In the genomic region with DNA sequence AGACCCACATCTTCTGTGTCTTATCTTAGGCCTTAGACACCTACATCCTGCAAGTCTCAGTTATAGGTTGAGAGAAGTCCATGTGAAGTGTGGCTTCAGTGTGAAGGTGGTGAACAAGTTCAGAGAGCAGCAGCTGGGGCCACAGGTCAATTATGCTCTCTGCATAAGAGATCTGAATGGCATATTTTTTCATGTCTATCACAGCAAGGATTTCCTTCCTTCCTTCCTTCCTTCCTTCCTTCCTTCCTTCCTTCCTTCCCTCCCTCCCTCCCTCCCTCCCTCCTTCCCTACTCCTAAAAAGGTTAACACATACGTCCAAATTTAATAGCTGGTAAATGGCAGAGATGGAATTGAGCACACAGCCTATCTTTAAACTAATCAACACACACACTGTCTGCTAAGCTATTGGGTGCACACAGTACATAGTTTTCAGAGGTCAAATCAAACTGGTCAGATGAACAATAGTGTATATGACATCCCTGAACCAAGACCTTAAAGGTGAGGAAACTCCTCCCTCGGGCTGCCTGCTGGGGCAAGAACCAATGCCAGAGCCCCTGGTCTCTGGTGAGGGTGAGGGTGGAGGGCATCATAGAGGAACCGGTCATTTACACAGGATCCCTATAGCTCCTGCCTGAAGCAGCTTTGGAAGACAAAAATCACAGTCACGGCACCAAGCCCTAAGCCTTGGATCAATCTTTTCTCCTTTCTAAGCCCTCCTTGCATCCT, we compare ENCODE assay signal across 17 cellular contexts.
DNase-seq lines count a peak whose midpoint lies in the region; ATAC-seq and TF ChIP-seq lines count a peak whose summit lies in the region.
"Had no signal": no experiment of that assay in that cellular context is flagged by ENCODE, and none has a peak within 500 bp of the region (broad histone marks: within the 10 kb centered on the region; RNA-seq: fewer than 3 reads in every experiment).

No MANE protein-coding gene starts in this region.

- H3K4me1 Mint-ChIP-seq in activated T-cell treated with anti-CD3 and anti-CD28 coated beads, Interleukin-2, amount 50 U/mL, for 4 hours (ENCODE audit: low read depth), result no peaks in the 10 kb centered on the region
- no peaks in the 10 kb centered on the region for H3K4me1 Mint-ChIP-seq in stimulated activated effector memory CD8-positive, alpha-beta T cell treated with anti-CD3 and anti-CD28 coated beads, Interleukin-12 subunit alpha, Interleukin-12 subunit beta, amount 100 ng/mL, for 72 hours
- H3K4me1 Mint-ChIP-seq in CD8-positive, alpha-beta T cell (ENCODE audit: low read depth), result no peaks in the 10 kb centered on the region

- CTCF ChIA-PET in CD8-positive, alpha-beta T cell (lab: Charles Lee), result interaction anchor here (0.8 to 9.0 kb wide), 24 partner anchors 9 to 251 kb away, joined by 3 to 146 read pairs (median 8); no protein-coding TSS in a partner anchor

- H3K27ac ChIP-seq in CD8-positive, alpha-beta T cell (ENCODE audit: low read depth, low read length), result no peak overlapping the region
- H3K27ac ChIP-seq: A549, adrenal gland, heart left ventricle, ovary, PC-9 had no signal

- no peak overlapping the region for H3K27ac Mint-ChIP-seq in stimulated activated effector memory CD8-positive, alpha-beta T cell treated with anti-CD3 and anti-CD28 coated beads, Interleukin-12 subunit alpha, Interleukin-12 subunit beta, amount 100 ng/mL, for 72 hours
- no peak overlapping the region for H3K27ac Mint-ChIP-seq in CD8-positive, alpha-beta T cell

- DNase-seq in activated T-cell treated with anti-CD3 and anti-CD28 coated beads, Interleukin-2, amount 50 U/mL, for 4 hours, result no peak
- DNase-seq in activated T-cell treated with anti-CD3 and anti-CD28 coated beads, Interleukin-2, amount 50 U/mL, for 1 hour, result no peak
- DNase-seq in stimulated activated effector memory CD8-positive, alpha-beta T cell treated with anti-CD3 and anti-CD28 coated beads, Interleukin-12 subunit alpha, Interleukin-12 subunit beta, amount 100 ng/mL, for 72 hours (ENCODE audit: low spot score in 2 of 2), result no peak
- no peak for DNase-seq in NCI-H128 (lab: John Stamatoyannopoulos, UW; ENCODE audit: unreplicated experiment)
- no peak for DNase-seq in activated CD4-positive, CD25-positive, alpha-beta regulatory T cell treated with anti-CD3 and anti-CD28 coated beads, Interleukin-2, amount 50 U/mL, for 72 hours
- DNase-seq in CD8-positive, alpha-beta T cell, result no peak
- DNase-seq: kidney glomerular epithelial cell, NCI-H1436 treated with DMSO at 0.1 percent for 48 hours, NCI-H510A treated with DMSO at 0.1 percent for 48 hours, PC-9 had no signal

- H3K4me3 ChIP-seq in CD8-positive, alpha-beta T cell (ENCODE audit: low read depth, low read length), result no peak overlapping the region
- H3K4me3 ChIP-seq: A549, adrenal gland, heart left ventricle, ovary, PC-9 had no signal

- no peak for TF ChIP-seq CTCF in CD8-positive, alpha-beta T cell (IDR thresholded peaks at IDR 0.05)

- H3K36me3 Mint-ChIP-seq in activated T-cell treated with anti-CD3 and anti-CD28 coated beads, Interleukin-2, amount 50 U/mL, for 4 hours (ENCODE audit: insufficient read depth), result no peaks in the 10 kb centered on the region
- H3K36me3 Mint-ChIP-seq in stimulated activated effector memory CD8-positive, alpha-beta T cell treated with anti-CD3 and anti-CD28 coated beads, Interleukin-12 subunit alpha, Interleukin-12 subunit beta, amount 100 ng/mL, for 72 hours, result no peaks in the 10 kb centered on the region
- H3K36me3 Mint-ChIP-seq in CD8-positive, alpha-beta T cell, result no peaks in the 10 kb centered on the region

- H3K27me3 ChIP-seq in CD8-positive, alpha-beta T cell (ENCODE audit: insufficient read depth, low read length), result no peaks in the 10 kb centered on the region
- H3K27me3 ChIP-seq: adrenal gland, ovary had no signal

- peak; percentile 30 to 42 for ATAC-seq in activated T-cell treated with anti-CD3 and anti-CD28 coated beads, Interleukin-2, amount 50 U/mL, for 4 hours
- ATAC-seq in GM21447 (IDR thresholded peaks at IDR 0.05; ENCODE audit: unreplicated experiment) (peak; percentile 25), HG03342 (IDR thresholded peaks at IDR 0.05; ENCODE audit: unreplicated experiment) (peak; percentile 29)
- peak; percentile 51 for ATAC-seq in stimulated activated effector memory CD8-positive, alpha-beta T cell treated with anti-CD3 and anti-CD28 coated beads, Interleukin-12 subunit alpha, Interleukin-12 subunit beta, amount 100 ng/mL, for 72 hours
- ATAC-seq in CD8-positive, alpha-beta T cell, result no peak

- H3K9me3 ChIP-seq in CD8-positive, alpha-beta T cell (ENCODE audit: low read length), result no peaks in the 10 kb centered on the region
- H3K9me3 ChIP-seq: A549, adrenal gland, Caco-2, heart left ventricle, ovary had no signal

- no peaks in the 10 kb centered on the region for H3K36me3 ChIP-seq in CD8-positive, alpha-beta T cell (ENCODE audit: insufficient read depth, low read length)
- H3K36me3 ChIP-seq: adrenal gland, heart left ventricle, ovary had no signal

- no peak overlapping the region for H3K4me3 Mint-ChIP-seq in activated T-cell treated with anti-CD3 and anti-CD28 coated beads, Interleukin-2, amount 50 U/mL, for 4 hours
- no peak overlapping the region for H3K4me3 Mint-ChIP-seq in stimulated activated effector memory CD8-positive, alpha-beta T cell treated with anti-CD3 and anti-CD28 coated beads, Interleukin-12 subunit alpha, Interleukin-12 subunit beta, amount 100 ng/mL, for 72 hours
- no peak overlapping the region for H3K4me3 Mint-ChIP-seq in CD8-positive, alpha-beta T cell

- H3K4me1 ChIP-seq in CD8-positive, alpha-beta T cell (ENCODE audit: insufficient read depth, low read length), result no peaks in the 10 kb centered on the region
- H3K4me1 ChIP-seq: A549, Caco-2 had no signal

- peaks cover 7% of the 10 kb centered on the region for H3K27me3 Mint-ChIP-seq in activated T-cell treated with anti-CD3 and anti-CD28 coated beads, Interleukin-2, amount 50 U/mL, for 4 hours (ENCODE audit: low read depth)
- H3K27me3 Mint-ChIP-seq in CD8-positive, alpha-beta T cell (ENCODE audit: low read depth), result peaks cover 6% of the 10 kb centered on the region

- intact Hi-C loops in CD8-positive, alpha-beta T cell (cut with DNase I, micrococcal nuclease), result loop anchor here (5.0 kb wide), 2 partner anchors 155 to 695 kb away; no protein-coding TSS in a partner anchor

- POLR2A ChIA-PET in CD8-positive, alpha-beta T cell (lab: Charles Lee), result interaction anchor here (0.6 to 1.2 kb wide), 3 partner anchors 9 to 16 kb away, joined by 3 read pairs; no protein-coding TSS in a partner anchor

- no peaks in the 10 kb centered on the region for H3K9me3 Mint-ChIP-seq in activated T-cell treated with anti-CD3 and anti-CD28 coated beads, Interleukin-2, amount 50 U/mL, for 4 hours
- no peaks in the 10 kb centered on the region for H3K9me3 Mint-ChIP-seq in stimulated activated effector memory CD8-positive, alpha-beta T cell treated with anti-CD3 and anti-CD28 coated beads, Interleukin-12 subunit alpha, Interleukin-12 subunit beta, amount 100 ng/mL, for 72 hours
- no peaks in the 10 kb centered on the region for H3K9me3 Mint-ChIP-seq in CD8-positive, alpha-beta T cell
